ENCODE assay signal across 20 cellular contexts in genomic region chr14:81450976-81451375, GRCh38.
"Had no signal": no experiment of that assay in that cellular context is flagged by ENCODE, and none has a peak within 500 bp of the region (broad histone marks: within the 10 kb centered on the region; RNA-seq: fewer than 3 reads in every experiment).

No MANE protein-coding gene starts in this region.

- H3K27me3 ChIP-seq: suprapubic skin, thyroid gland, upper lobe of left lung, uterus had no signal

- H3K4me3 Mint-ChIP-seq: dendritic cell treated with granulocyte-macrophage colony-stimulating factor and Interleukin-4, amounts not matched to agents 40 ng/mL and 50 ng/mL, for 4 days; effector memory CD8-positive, alpha-beta T cell; naive B cell; stimulated activated effector memory CD8-positive, alpha-beta T cell treated with anti-CD3 and anti-CD28 coated beads, Interleukin-12 subunit alpha, Interleukin-12 subunit beta, amount 100 ng/mL, for 72 hours had no signal

- H3K4me1 ChIP-seq: parathyroid adenoma, uterus had no signal

- H3K9ac ChIP-seq: parathyroid adenoma had no signal

- H3K27ac Mint-ChIP-seq: dendritic cell treated with granulocyte-macrophage colony-stimulating factor and Interleukin-4, amounts not matched to agents 40 ng/mL and 50 ng/mL, for 4 days; effector memory CD8-positive, alpha-beta T cell; naive B cell; stimulated activated effector memory CD8-positive, alpha-beta T cell treated with anti-CD3 and anti-CD28 coated beads, Interleukin-12 subunit alpha, Interleukin-12 subunit beta, amount 100 ng/mL, for 72 hours had no signal

- H3K27ac ChIP-seq: parathyroid adenoma, suprapubic skin, upper lobe of left lung, uterus had no signal

- H3K9me3 Mint-ChIP-seq: dendritic cell treated with granulocyte-macrophage colony-stimulating factor and Interleukin-4, amounts not matched to agents 40 ng/mL and 50 ng/mL, for 4 days; effector memory CD8-positive, alpha-beta T cell; nephron; stimulated activated effector memory CD8-positive, alpha-beta T cell treated with anti-CD3 and anti-CD28 coated beads, Interleukin-12 subunit alpha, Interleukin-12 subunit beta, amount 100 ng/mL, for 72 hours had no signal

- H3K9me3 ChIP-seq: esophagus squamous epithelium, heart left ventricle, suprapubic skin, thyroid gland, upper lobe of left lung, uterus had no signal

- DNase-seq: effector memory CD8-positive, alpha-beta T cell; esophagus squamous epithelium; foreskin fibroblast; heart left ventricle; hippocampal formation; left colon; mesendoderm; naive B cell; stimulated activated CD4-positive, alpha-beta T cell treated with anti-CD3 and anti-CD28 coated beads, Interleukin-2, amount 100 ng/mL, for 48 hours; stimulated activated CD8-positive, alpha-beta memory T cell treated with anti-CD3 and anti-CD28 coated beads, Interleukin-4, amount 100 ng/mL, for 48 hours; stimulated activated naive CD8-positive, alpha-beta T cell treated with anti-CD3 and anti-CD28 coated beads, Interleukin-15, Interleukin-2, amounts not matched to agents 100 U/mL and 50 U/mL, for 24 hours; thyroid gland; upper lobe of left lung; uterus had no signal

- ATAC-seq: effector memory CD8-positive, alpha-beta T cell; left colon; stimulated activated effector memory CD8-positive, alpha-beta T cell treated with anti-CD3 and anti-CD28 coated beads, Interleukin-12 subunit alpha, Interleukin-12 subunit beta, amount 100 ng/mL, for 72 hours; stimulated activated naive CD8-positive, alpha-beta T cell treated with anti-CD3 and anti-CD28 coated beads, Interleukin-15, Interleukin-2, amounts not matched to agents 100 U/mL and 50 U/mL, for 24 hours had no signal

- H3K36me3 Mint-ChIP-seq: stimulated activated effector memory CD8-positive, alpha-beta T cell treated with anti-CD3 and anti-CD28 coated beads, Interleukin-12 subunit alpha, Interleukin-12 subunit beta, amount 100 ng/mL, for 72 hours had no signal

- H3K4me2 ChIP-seq: smooth muscle cell had no signal

- H3K4me1 Mint-ChIP-seq: stimulated activated effector memory CD8-positive, alpha-beta T cell treated with anti-CD3 and anti-CD28 coated beads, Interleukin-12 subunit alpha, Interleukin-12 subunit beta, amount 100 ng/mL, for 72 hours had no signal

- H3K36me3 ChIP-seq: esophagus squamous epithelium, heart left ventricle, suprapubic skin, thyroid gland, upper lobe of left lung, uterus had no signal

- H3K4me3 ChIP-seq: esophagus squamous epithelium, heart left ventricle, smooth muscle cell, suprapubic skin, thyroid gland, upper lobe of left lung, uterus had no signal
